In genomic region chr3:66744986-66745385, GRCh38 we compare ENCODE assay signal across 12 cellular contexts.
A peak's percentile ranks its signal among the peaks of the same experiment; 100 is the strongest.
DNase-seq lines count a peak whose midpoint lies in the region; ATAC-seq and TF ChIP-seq lines count a peak whose summit lies in the region.
"Had no signal": no experiment of that assay in that cellular context is flagged by ENCODE, and none has a peak within 500 bp of the region (broad histone marks: within the 10 kb centered on the region; RNA-seq: fewer than 3 reads in every experiment).

No MANE protein-coding gene starts in this region.

- H3K27ac ChIP-seq in mammary epithelial cell (ENCODE audit: insufficient read depth, low read depth, low read length): no peak overlapping the region
- H3K27ac ChIP-seq: BLaER1 treated with 17β-estradiol and CSF1 and Interleukin-3, amounts not matched to agents 10 nM and 100 nM had no signal

- no peaks in the 10 kb centered on the region for H3K36me3 ChIP-seq in mammary epithelial cell (ENCODE audit: insufficient read depth, low read length)
- H3K36me3 ChIP-seq: BLaER1 treated with 17β-estradiol and CSF1 and Interleukin-3, amounts not matched to agents 10 nM and 100 nM had no signal

- ATAC-seq in HG03045 (IDR thresholded peaks at IDR 0.05; ENCODE audit: unreplicated experiment): no peak
- ATAC-seq: HepG2 had no signal

- no peak for TF ChIP-seq CTCF in mammary epithelial cell (conservative IDR thresholded peaks at IDR 0.05 in 1 of 2, IDR thresholded peaks at IDR 0.05 in 1 of 2; ENCODE audit: extremely low read depth in 1 of 2, insufficient read depth in 1 of 2, low read depth in 1 of 2, low read length in 2 of 2)

- DNase-seq in ELR (ENCODE audit: low read depth) (peak; percentile 24), HT1080 (ENCODE audit: low read depth) (peak; percentile 37), mammary epithelial cell (peak; percentile 21), iris pigment epithelial cell (ENCODE audit: low read depth) (peak; percentile 11), GM19238 (ENCODE audit: insufficient read length, low spot score) (no peak), NCI-H1417 (lab: John Stamatoyannopoulos, UW) (no peak)
- DNase-seq: 8988T; CD4-positive, CD25-positive, alpha-beta regulatory T cell; DMS79 had no signal

- intact Hi-C loops in mammary epithelial cell (cut with micrococcal nuclease): no loop called here

- H3K4me3 ChIP-seq in mammary epithelial cell (replicated peaks in 1 of 3; ENCODE audit: insufficient read depth in 1 of 3, low read depth in 2 of 3, low read length in 3 of 3): no peak overlapping the region
- H3K4me3 ChIP-seq: BLaER1 treated with 17β-estradiol and CSF1 and Interleukin-3, amounts not matched to agents 10 nM and 100 nM had no signal

- no peaks in the 10 kb centered on the region for H3K4me1 ChIP-seq in mammary epithelial cell (ENCODE audit: insufficient read depth, low read length)
- H3K4me1 ChIP-seq: BLaER1 treated with 17β-estradiol and CSF1 and Interleukin-3, amounts not matched to agents 10 nM and 100 nM had no signal

- in situ Hi-C loops in mammary epithelial cell (cut with MboI; ENCODE audit: low sequenced_read_pairs in 2 of 2): no loop called here

- CTCF ChIA-PET in mammary epithelial cell (lab: Charles Lee; ENCODE audit: low non-redundant PET): no interaction called here

- H3K4me2 ChIP-seq in mammary epithelial cell (ENCODE audit: insufficient read depth, low read depth, low read length): no peak overlapping the region
- H3K4me2 ChIP-seq: BLaER1 treated with 17β-estradiol and CSF1 and Interleukin-3, amounts not matched to agents 10 nM and 100 nM had no signal

- dilution Hi-C loops in mammary epithelial cell (cut with HindIII; ENCODE audit: low sequenced_read_pairs): no loop called here

- no peaks in the 10 kb centered on the region for H4K20me1 ChIP-seq in mammary epithelial cell (ENCODE audit: insufficient read depth, low read length)
- H4K20me1 ChIP-seq: BLaER1 treated with 17β-estradiol and CSF1 and Interleukin-3, amounts not matched to agents 10 nM and 100 nM had no signal

- no peak overlapping the region for H3K9ac ChIP-seq in mammary epithelial cell (ENCODE audit: insufficient read depth, low read length)
- H3K9ac ChIP-seq: BLaER1 treated with 17β-estradiol and CSF1 and Interleukin-3, amounts not matched to agents 10 nM and 100 nM had no signal

- H3K27me3 ChIP-seq in mammary epithelial cell (ENCODE audit: insufficient read depth, low read length): no peaks in the 10 kb centered on the region
- H3K27me3 ChIP-seq: BLaER1 treated with 17β-estradiol and CSF1 and Interleukin-3, amounts not matched to agents 10 nM and 100 nM had no signal

- H3K9me3 ChIP-seq in mammary epithelial cell (replicated peaks; ENCODE audit: insufficient read depth, low read length): no peaks in the 10 kb centered on the region
- H3K9me3 ChIP-seq: BLaER1 treated with 17β-estradiol and CSF1 and Interleukin-3, amounts not matched to agents 10 nM and 100 nM had no signal

- H3K79me2 ChIP-seq in mammary epithelial cell (ENCODE audit: insufficient read depth, low read length): no peaks in the 10 kb centered on the region

- no TSS peak for BruUV-seq in mammary epithelial cell (replicated peaks; lab: Mats Ljungman, UMichigan)

- WGBS in mammary epithelial cell (ENCODE audit: low coverage, missing lambda C conversion rate): 90% methylated on average over 2 of the region's 2 CpGs

- H2AFZ ChIP-seq in mammary epithelial cell (ENCODE audit: low read depth, low read length): no peak overlapping the region

Comparison
In these comparisons a context has a peak if more than half of its experiments do, and no peak if none do; other contexts are left out.
1. DNase-seq: peak in ELR (single experiment), HT1080 (single experiment), mammary epithelial cell (single experiment) and iris pigment epithelial cell (single experiment); none in GM19238 (single experiment) and NCI-H1417 (0 of 3).